Comparison of ENCODE assay signal across 13 cellular contexts in the genomic region with DNA sequence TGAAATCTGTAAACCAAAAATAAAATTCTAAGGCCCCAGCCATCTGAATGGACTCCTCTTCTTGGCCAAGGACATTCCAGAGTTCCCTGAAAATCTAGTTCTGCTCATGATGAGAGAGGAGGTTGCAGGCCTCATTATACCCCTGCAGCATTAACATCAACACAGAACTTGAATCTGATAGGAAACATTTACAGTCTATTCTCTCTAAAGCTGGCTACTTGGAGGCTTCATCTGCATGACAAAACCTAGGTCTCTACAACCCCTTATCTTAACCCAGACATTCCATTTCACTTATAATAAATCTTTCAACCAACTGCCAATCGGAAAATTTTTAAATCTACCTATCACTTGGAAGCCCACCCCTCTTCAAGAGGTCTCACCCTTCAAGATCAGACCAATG. TPM values are rescaled to one million over a fixed set of nuclear protein-coding genes. Genes with fewer than 3 reads are reported as not detected.
A peak's percentile ranks its signal among the peaks of the same experiment; 100 is the strongest.
DNase-seq lines count a peak whose midpoint lies in the region; FAIRE-seq and TF ChIP-seq lines count a peak whose summit lies in the region.
"Had no signal": no experiment of that assay in that cellular context is flagged by ENCODE, and none has a peak within 500 bp of the region (broad histone marks: within the 10 kb centered on the region; RNA-seq: fewer than 3 reads in every experiment).

No MANE protein-coding gene starts in this region.

- peak; percentile 50 for FAIRE-seq in GM12892 (lab: Jason Lieb, UNC)
- FAIRE-seq: RCC 7860 had no signal

- TF ChIP-seq POLR2A in GM12892 (IDR thresholded peaks at IDR 0.05; ENCODE audit: low read depth, low read length) (no peak), lower leg skin (IDR thresholded peaks at IDR 0.05) (no peak)

- intact Hi-C loops in lower leg skin (cut with DNase I; ENCODE audit: low total_unique reads), result loop anchor here (10.0 kb wide), 2 partner anchors 361 to 1581 kb away; partner anchors contain the start of gene CD24

- H3K36me3 ChIP-seq in HUES48 (ENCODE audit: control insufficient read depth, insufficient read depth, low read length), result peaks cover 6% of the 10 kb centered on the region
- H3K36me3 ChIP-seq in iPS-20b (ENCODE audit: insufficient read depth, low read depth, low read length), result peaks cover 2% of the 10 kb centered on the region; the same call in 1 of the 2 replicates

- H3K4me1 ChIP-seq in HUES48 (ENCODE audit: control insufficient read depth, insufficient read depth, low read length) (peaks cover 38% of the 10 kb centered on the region), iPS-20b (ENCODE audit: insufficient read depth, low read length) (peaks cover 29% of the 10 kb centered on the region)

- H3K36me3 Mint-ChIP-seq in T-helper 2 cell treated with Interferon-gamma antibody and Interleukin-4, amounts not matched to agents 5 μg/mL and 100 μg/mL, for 36 hours (ENCODE audit: low read depth), result peaks cover 40% of the 10 kb centered on the region

- no peaks in the 10 kb centered on the region for H3K27me3 ChIP-seq in HUES48 (ENCODE audit: control insufficient read depth, insufficient read depth, low read length)
- no peaks in the 10 kb centered on the region for H3K27me3 ChIP-seq in iPS-20b (ENCODE audit: insufficient read depth, low read length)
- H3K27me3 ChIP-seq: BLaER1 had no signal

- H3K9ac ChIP-seq in HUES48 (ENCODE audit: low read depth, low read length) (peak overlapping the region; percentile 68), iPS-20b (ENCODE audit: low read depth, low read length) (peak overlapping the region; percentile 69)
- H3K9ac ChIP-seq: BLaER1 had no signal

- H3K4me3 Mint-ChIP-seq in T-helper 2 cell treated with Interferon-gamma antibody and Interleukin-4, amounts not matched to agents 5 μg/mL and 100 μg/mL, for 36 hours, result peak overlapping the region; percentile 62

- peak overlapping the region; percentile 94 for H3K27ac ChIP-seq in HUES48 (ENCODE audit: low read depth, low read length)
- H3K27ac ChIP-seq in iPS-20b (ENCODE audit: low read length), result peak overlapping the region; percentile 91
- H3K27ac ChIP-seq: BLaER1 had no signal

- peaks cover 57% of the 10 kb centered on the region for H3K4me1 Mint-ChIP-seq in T-helper 2 cell treated with Interferon-gamma antibody and Interleukin-4, amounts not matched to agents 5 μg/mL and 100 μg/mL, for 36 hours (ENCODE audit: low read depth)

- H3K9me3 ChIP-seq in HUES48 (ENCODE audit: control insufficient read depth, insufficient read depth, low read length), result no peaks in the 10 kb centered on the region
- H3K9me3 ChIP-seq in iPS-20b (ENCODE audit: insufficient read depth, low read depth, low read length), result no peaks in the 10 kb centered on the region
- H3K9me3 ChIP-seq: BLaER1 had no signal

- H3K4me3 ChIP-seq in HUES48 (ENCODE audit: low read depth, low read length) (peak overlapping the region; percentile 39; the same call in 1 of the 2 replicates), iPS-20b (ENCODE audit: low read length) (peak overlapping the region; percentile 38), lower leg skin (ENCODE audit: low read depth, poor library complexity, severe bottlenecking) (no peak overlapping the region)
- H3K4me3 ChIP-seq: BLaER1 had no signal

- peaks cover 4% of the 10 kb centered on the region for H3K9me3 Mint-ChIP-seq in T-helper 2 cell treated with Interferon-gamma antibody and Interleukin-4, amounts not matched to agents 5 μg/mL and 100 μg/mL, for 36 hours

- DNase-seq in GM12892 (ENCODE audit: insufficient read length) (no peak), iPS-NIHi11 (ENCODE audit: low spot score) (no peak), germinal center (ENCODE audit: low spot score) (no peak), lower leg skin (ENCODE audit: low spot score in 2 of 2) (no peak)
- no peak for DNase-seq in T-helper 2 cell treated with Interferon-gamma antibody and Interleukin-4, amounts not matched to agents 5 μg/mL and 100 μg/mL, for 36 hours (ENCODE audit: low spot score)
- no peak for DNase-seq in stimulated activated CD4-positive, alpha-beta T cell treated with anti-CD3 and anti-CD28 coated beads, Interleukin-15, amount 100 ng/mL, for 24 hours
- DNase-seq: HCEC 1CT, NCI-H1092, SHP77 had no signal

- no peak for TF ChIP-seq CTCF in lower leg skin (IDR thresholded peaks at IDR 0.05)

- WGBS in lower leg skin, 2 donors, result 86 to 95% methylated on average over 1 of the region's 1 CpG

- no peaks in the 10 kb centered on the region for H3K27me3 Mint-ChIP-seq in T-helper 2 cell treated with Interferon-gamma antibody and Interleukin-4, amounts not matched to agents 5 μg/mL and 100 μg/mL, for 36 hours (ENCODE audit: low read depth)

- H3K27ac Mint-ChIP-seq in T-helper 2 cell treated with Interferon-gamma antibody and Interleukin-4, amounts not matched to agents 5 μg/mL and 100 μg/mL, for 36 hours, result peak overlapping the region; percentile 91

RNA-seq across cellular contexts. Expression of gene RTN4IP1, which starts 15.7 kb away (rescaled TPM):
- 7.3 TPM for polyA plus RNA-seq in GM12892 (2012; ENCODE audit: missing spikeins)
- 1 to 10 TPM in 3 of 4 donors, under 1 TPM in 1; 0.80 to 4.1 (median 2.5) TPM for total RNA-seq in lower leg skin

RNA-seq across cellular contexts. Expression of gene QRSL1, which starts 15.8 kb away (rescaled TPM):
- polyA plus RNA-seq in GM12892 (2012; ENCODE audit: missing spikeins), result 10.5 TPM
- 1 to 10 TPM; 5.3 to 8.0 (median 6.2) TPM for total RNA-seq in lower leg skin
